ENCODE assay signal across 6 cellular contexts in genomic region chr11:69199583-69200295, GRCh38.
"Had no signal": no experiment of that assay in that cellular context is flagged by ENCODE, and none has a peak within 500 bp of the region (broad histone marks: within the 10 kb centered on the region; RNA-seq: fewer than 3 reads in every experiment).

No MANE protein-coding gene starts in this region.

- H3K9me3 ChIP-seq: mucosa of descending colon had no signal

- DNase-seq: amygdala, foreskin melanocyte, left cardiac atrium, mucosa of descending colon, small intestine had no signal

- H2AFZ ChIP-seq: parathyroid adenoma had no signal

- H3K4me1 ChIP-seq: parathyroid adenoma had no signal

- H3K79me2 ChIP-seq: parathyroid adenoma had no signal

- H3K27ac ChIP-seq: parathyroid adenoma had no signal

- H3K9ac ChIP-seq: parathyroid adenoma had no signal

- H3K4me3 ChIP-seq: mucosa of descending colon had no signal
